1 cellular context compared by ENCODE assay signal in genomic region chr12:89603678-89604077, GRCh38.
TF ChIP-seq lines count a peak whose summit lies in the region.

No MANE protein-coding gene starts in this region.

TF ChIP-seq in WTC11, 78 proteins besides CTCF, POLR2A, EP300 and RAD21 (continued from another document):
- TF ChIP-seq PREB (CRISPR knock-in tag; IDR thresholded peaks at IDR 0.05; ENCODE audit: borderline replicate concordance): no peak
- no peak for TF ChIP-seq ATF2 (CRISPR knock-in tag; IDR thresholded peaks at IDR 0.05; ENCODE audit: borderline replicate concordance, low read depth)
- no peak for TF ChIP-seq E2F1 (CRISPR knock-in tag; IDR thresholded peaks at IDR 0.05)
- TF ChIP-seq NR1H2 (CRISPR knock-in tag; IDR thresholded peaks at IDR 0.05): no peak
- TF ChIP-seq KAT7 (CRISPR knock-in tag; IDR thresholded peaks at IDR 0.05; ENCODE audit: borderline replicate concordance): no peak
- TF ChIP-seq TCF7 (CRISPR knock-in tag; IDR thresholded peaks at IDR 0.05; ENCODE audit: low read depth): no peak
- TF ChIP-seq CREB1 (CRISPR knock-in tag; IDR thresholded peaks at IDR 0.05): no peak
- no peak for TF ChIP-seq GTF2I (CRISPR knock-in tag; conservative IDR thresholded peaks at IDR 0.05)
- TF ChIP-seq JUN (CRISPR knock-in tag; IDR thresholded peaks at IDR 0.05): no peak
- no peak for TF ChIP-seq NR3C1 (CRISPR knock-in tag; conservative IDR thresholded peaks at IDR 0.05; ENCODE audit: low read depth)
